ENCODE assay signal across 26 cellular contexts in the genomic region with DNA sequence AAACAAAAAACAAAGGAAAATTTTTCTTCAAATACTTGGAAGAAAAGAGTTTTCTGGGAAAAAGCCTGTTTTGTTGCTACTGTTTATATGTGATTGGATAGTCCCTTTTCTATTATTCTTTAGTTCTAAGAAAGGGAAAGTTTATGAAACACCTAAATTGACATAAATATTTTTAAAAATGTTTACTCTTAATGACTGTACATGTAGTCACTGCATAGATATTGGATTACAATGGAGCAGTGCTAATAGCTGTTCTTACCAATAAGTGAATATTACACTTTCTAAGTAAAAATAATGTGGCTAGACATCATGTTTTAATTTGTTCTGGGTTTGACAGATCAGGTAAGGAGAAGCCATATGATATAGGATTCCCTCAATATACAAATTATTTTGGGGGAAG.
"Had no signal": no experiment of that assay in that cellular context is flagged by ENCODE, and none has a peak within 500 bp of the region (broad histone marks: within the 10 kb centered on the region; RNA-seq: fewer than 3 reads in every experiment).

No MANE protein-coding gene starts in this region.

- H3K79me2 ChIP-seq: hepatocyte had no signal

- H3K4me1 ChIP-seq: esophagus muscularis mucosa, gastroesophageal sphincter, heart left ventricle, left lung, lower lobe of right lung had no signal

- H3K4me3 Mint-ChIP-seq: immature natural killer cell, mesothelial cell of epicardium, naive B cell had no signal

- H3K9me3 ChIP-seq: esophagus muscularis mucosa, gastroesophageal sphincter, heart left ventricle, left lung, lower lobe of right lung, mucosa of descending colon had no signal

- H3K9me3 Mint-ChIP-seq: mesothelial cell of epicardium, naive B cell had no signal

- H2AFZ ChIP-seq: hepatocyte had no signal

- H3K27ac ChIP-seq: coronary artery, dorsolateral prefrontal cortex, esophagus muscularis mucosa, foreskin keratinocyte, gastroesophageal sphincter, heart left ventricle, hepatocyte, left lung, lower lobe of right lung had no signal

- H3K27ac Mint-ChIP-seq: immature natural killer cell, mesothelial cell of epicardium had no signal

- FAIRE-seq: colon, endothelial cell of umbilical vein, frontal cortex, kidney had no signal

- H3K36me3 ChIP-seq: esophagus muscularis mucosa, gastroesophageal sphincter, heart left ventricle, left lung, lower lobe of right lung had no signal

- H3K4me2 ChIP-seq: hepatocyte had no signal

- DNase-seq: dermis blood vessel endothelial cell; dorsolateral prefrontal cortex; effector CD4-positive, alpha-beta T cell; effector memory CD4-positive, alpha-beta T cell; foreskin keratinocyte; heart left ventricle; hypothalamus; immature natural killer cell; islet precursor cell; kidney; kidney glomerular epithelial cell; left cardiac atrium; left lung; left ventricle myocardium superior; lower lobe of right lung; mesenchymal stem cell; mucosa of descending colon; naive B cell had no signal

- ATAC-seq: foreskin keratinocyte, gastroesophageal sphincter, heart left ventricle, left cardiac atrium, left lung, left ventricle myocardium superior, lower lobe of right lung, mucosa of descending colon had no signal

- H3K4me3 ChIP-seq: coronary artery, dorsolateral prefrontal cortex, esophagus muscularis mucosa, gastroesophageal sphincter, heart left ventricle, hepatocyte, left lung, lower lobe of right lung, mucosa of descending colon had no signal

- H3K36me3 Mint-ChIP-seq: mesothelial cell of epicardium, naive B cell had no signal

- H3K4me1 Mint-ChIP-seq: immature natural killer cell, naive B cell had no signal

- H3K27me3 Mint-ChIP-seq: naive B cell had no signal

- H3K27me3 ChIP-seq: dorsolateral prefrontal cortex, esophagus muscularis mucosa, foreskin keratinocyte, gastroesophageal sphincter, heart left ventricle, hepatocyte, left lung had no signal
